In the genomic region with DNA sequence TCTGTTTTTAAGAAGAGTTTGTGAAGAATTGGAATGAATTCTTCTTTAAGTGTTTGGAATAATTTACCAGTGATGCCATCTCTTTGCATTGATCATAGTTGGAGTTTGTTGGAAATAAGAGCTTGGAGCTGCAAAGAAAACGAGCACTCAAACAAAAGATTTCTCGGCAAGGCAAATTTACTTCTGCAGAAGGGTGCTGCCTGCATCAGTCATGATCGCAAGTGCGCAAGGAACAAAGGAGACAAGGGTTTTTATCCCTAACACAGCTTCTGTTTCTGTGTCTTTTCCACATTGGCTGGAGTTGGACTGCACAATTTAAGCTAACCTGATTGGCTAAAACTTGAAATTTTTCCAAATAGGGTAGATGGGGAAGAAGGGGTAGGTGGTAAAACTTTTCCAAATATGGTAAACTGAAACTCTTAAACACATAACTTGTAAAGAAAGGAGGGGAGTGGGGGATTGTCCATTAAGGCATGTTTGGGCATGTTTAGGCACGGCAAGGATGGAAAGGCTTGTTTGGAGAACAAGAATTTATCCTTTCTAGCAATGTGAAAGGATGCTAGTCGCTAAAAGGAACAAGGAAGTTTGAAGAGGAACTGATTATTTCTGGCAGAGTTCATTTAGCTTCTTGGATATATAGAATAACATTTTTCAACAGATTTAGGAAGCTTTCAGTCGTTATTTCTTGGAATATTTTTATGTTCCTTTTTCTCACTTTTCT, we compare ENCODE assay signal across 1 cellular context.
TF ChIP-seq lines count a peak whose summit lies in the region.

No MANE protein-coding gene starts in this region.

TF ChIP-seq in GM12878, 131 proteins besides CTCF, POLR2A, EP300 and RAD21 (continued from another document):
- TF ChIP-seq, protein P1, sequence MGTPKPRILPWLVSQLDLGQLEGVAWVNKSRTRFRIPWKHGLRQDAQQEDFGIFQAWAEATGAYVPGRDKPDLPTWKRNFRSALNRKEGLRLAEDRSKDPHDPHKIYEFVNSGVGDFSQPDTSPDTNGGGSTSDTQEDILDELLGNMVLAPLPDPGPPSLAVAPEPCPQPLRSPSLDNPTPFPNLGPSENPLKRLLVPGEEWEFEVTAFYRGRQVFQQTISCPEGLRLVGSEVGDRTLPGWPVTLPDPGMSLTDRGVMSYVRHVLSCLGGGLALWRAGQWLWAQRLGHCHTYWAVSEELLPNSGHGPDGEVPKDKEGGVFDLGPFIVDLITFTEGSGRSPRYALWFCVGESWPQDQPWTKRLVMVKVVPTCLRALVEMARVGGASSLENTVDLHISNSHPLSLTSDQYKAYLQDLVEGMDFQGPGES (IDR thresholded peaks at IDR 0.05) = no peak
- TF ChIP-seq KLF5 (IDR thresholded peaks at IDR 0.05; ENCODE audit: partially characterized antibody) (peak; percentile 55), PML (IDR thresholded peaks at IDR 0.05; ENCODE audit: low read length) (no peak), CREM (IDR thresholded peaks at IDR 0.05; ENCODE audit: low read depth) (no peak), CBX5 (IDR thresholded peaks at IDR 0.05; ENCODE audit: low read depth) (peak; percentile 41; the same call in 1 of the 2 replicates), SUZ12 (IDR thresholded peaks at IDR 0.05; ENCODE audit: unreplicated experiment) (no peak), TAF1 (IDR thresholded peaks at IDR 0.05; ENCODE audit: borderline replicate concordance, low read depth, low read length) (no peak)
- TF ChIP-seq, protein P2, sequence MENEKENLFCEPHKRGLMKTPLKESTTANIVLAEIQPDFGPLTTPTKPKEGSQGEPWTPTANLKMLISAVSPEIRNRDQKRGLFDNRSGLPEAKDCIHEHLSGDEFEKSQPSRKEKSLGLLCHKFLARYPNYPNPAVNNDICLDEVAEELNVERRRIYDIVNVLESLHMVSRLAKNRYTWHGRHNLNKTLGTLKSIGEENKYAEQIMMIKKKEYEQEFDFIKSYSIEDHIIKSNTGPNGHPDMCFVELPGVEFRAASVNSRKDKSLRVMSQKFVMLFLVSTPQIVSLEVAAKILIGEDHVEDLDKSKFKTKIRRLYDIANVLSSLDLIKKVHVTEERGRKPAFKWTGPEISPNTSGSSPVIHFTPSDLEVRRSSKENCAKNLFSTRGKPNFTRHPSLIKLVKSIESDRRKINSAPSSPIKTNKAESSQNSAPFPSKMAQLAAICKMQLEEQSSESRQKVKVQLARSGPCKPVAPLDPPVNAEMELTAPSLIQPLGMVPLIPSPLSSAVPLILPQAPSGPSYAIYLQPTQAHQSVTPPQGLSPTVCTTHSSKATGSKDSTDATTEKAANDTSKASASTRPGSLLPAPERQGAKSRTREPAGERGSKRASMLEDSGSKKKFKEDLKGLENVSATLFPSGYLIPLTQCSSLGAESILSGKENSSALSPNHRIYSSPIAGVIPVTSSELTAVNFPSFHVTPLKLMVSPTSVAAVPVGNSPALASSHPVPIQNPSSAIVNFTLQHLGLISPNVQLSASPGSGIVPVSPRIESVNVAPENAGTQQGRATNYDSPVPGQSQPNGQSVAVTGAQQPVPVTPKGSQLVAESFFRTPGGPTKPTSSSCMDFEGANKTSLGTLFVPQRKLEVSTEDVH (IDR thresholded peaks at IDR 0.05; ENCODE audit: low read depth, partially characterized antibody) = no peak
- TF ChIP-seq, protein P3, sequence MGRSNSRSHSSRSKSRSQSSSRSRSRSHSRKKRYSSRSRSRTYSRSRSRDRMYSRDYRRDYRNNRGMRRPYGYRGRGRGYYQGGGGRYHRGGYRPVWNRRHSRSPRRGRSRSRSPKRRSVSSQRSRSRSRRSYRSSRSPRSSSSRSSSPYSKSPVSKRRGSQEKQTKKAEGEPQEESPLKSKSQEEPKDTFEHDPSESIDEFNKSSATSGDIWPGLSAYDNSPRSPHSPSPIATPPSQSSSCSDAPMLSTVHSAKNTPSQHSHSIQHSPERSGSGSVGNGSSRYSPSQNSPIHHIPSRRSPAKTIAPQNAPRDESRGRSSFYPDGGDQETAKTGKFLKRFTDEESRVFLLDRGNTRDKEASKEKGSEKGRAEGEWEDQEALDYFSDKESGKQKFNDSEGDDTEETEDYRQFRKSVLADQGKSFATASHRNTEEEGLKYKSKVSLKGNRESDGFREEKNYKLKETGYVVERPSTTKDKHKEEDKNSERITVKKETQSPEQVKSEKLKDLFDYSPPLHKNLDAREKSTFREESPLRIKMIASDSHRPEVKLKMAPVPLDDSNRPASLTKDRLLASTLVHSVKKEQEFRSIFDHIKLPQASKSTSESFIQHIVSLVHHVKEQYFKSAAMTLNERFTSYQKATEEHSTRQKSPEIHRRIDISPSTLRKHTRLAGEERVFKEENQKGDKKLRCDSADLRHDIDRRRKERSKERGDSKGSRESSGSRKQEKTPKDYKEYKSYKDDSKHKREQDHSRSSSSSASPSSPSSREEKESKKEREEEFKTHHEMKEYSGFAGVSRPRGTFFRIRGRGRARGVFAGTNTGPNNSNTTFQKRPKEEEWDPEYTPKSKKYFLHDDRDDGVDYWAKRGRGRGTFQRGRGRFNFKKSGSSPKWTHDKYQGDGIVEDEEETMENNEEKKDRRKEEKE (IDR thresholded peaks at IDR 0.05) = no peak
- TF ChIP-seq, protein P4, sequence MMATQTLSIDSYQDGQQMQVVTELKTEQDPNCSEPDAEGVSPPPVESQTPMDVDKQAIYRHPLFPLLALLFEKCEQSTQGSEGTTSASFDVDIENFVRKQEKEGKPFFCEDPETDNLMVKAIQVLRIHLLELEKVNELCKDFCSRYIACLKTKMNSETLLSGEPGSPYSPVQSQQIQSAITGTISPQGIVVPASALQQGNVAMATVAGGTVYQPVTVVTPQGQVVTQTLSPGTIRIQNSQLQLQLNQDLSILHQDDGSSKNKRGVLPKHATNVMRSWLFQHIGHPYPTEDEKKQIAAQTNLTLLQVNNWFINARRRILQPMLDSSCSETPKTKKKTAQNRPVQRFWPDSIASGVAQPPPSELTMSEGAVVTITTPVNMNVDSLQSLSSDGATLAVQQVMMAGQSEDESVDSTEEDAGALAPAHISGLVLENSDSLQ (IDR thresholded peaks at IDR 0.05) = no peak
TF ChIP-seq in GM12878: peak in this region for 2.
